1 cellular context compared by ENCODE assay signal in the genomic region with DNA sequence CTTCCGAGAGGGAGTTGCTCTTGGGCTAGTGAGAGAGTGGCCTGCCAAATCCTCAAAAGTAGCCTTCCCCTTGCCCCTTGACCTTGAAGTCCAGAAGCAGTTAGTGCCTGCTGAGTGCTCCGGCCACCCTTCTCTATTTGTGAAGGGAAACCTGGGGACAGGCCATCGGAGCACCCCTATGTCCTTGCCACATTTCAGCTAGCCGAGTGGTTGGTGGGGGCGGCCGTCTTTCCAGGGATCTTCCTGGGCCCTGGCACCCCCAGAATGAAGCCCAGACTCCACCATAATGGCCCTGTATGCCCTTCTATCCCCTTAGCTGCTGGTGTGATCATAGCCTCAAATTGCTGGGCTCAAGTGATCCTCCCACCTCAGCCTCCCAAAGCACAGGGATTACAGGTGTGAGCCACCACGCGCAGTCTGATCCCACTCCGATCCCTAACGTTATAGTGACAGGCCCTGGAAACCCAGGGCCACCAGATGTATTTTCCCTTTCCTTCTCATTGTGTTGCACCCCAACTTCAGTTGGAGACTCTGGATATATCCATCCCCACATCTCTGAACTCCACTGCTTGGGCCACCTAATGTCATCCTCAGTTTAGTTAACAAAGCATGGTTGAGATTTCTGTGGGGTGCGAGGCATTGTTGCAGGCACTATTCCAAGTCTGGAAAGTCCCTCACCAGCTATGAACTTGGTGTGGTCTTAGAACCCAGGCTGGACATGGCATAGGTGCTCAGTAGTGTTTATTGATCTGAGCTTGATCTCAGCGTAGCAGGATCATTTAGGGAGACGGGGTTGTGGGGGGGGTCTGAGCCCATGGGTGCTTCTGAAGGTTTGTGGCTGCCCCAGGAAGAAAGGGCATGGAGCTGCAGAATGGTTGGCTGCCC.
TF ChIP-seq lines count a peak whose summit lies in the region.

No MANE protein-coding gene starts in this region.

TF ChIP-seq in HEK293, 187 proteins besides CTCF, POLR2A, EP300 and RAD21 (continued from another document):
- TF ChIP-seq, protein P1, sequence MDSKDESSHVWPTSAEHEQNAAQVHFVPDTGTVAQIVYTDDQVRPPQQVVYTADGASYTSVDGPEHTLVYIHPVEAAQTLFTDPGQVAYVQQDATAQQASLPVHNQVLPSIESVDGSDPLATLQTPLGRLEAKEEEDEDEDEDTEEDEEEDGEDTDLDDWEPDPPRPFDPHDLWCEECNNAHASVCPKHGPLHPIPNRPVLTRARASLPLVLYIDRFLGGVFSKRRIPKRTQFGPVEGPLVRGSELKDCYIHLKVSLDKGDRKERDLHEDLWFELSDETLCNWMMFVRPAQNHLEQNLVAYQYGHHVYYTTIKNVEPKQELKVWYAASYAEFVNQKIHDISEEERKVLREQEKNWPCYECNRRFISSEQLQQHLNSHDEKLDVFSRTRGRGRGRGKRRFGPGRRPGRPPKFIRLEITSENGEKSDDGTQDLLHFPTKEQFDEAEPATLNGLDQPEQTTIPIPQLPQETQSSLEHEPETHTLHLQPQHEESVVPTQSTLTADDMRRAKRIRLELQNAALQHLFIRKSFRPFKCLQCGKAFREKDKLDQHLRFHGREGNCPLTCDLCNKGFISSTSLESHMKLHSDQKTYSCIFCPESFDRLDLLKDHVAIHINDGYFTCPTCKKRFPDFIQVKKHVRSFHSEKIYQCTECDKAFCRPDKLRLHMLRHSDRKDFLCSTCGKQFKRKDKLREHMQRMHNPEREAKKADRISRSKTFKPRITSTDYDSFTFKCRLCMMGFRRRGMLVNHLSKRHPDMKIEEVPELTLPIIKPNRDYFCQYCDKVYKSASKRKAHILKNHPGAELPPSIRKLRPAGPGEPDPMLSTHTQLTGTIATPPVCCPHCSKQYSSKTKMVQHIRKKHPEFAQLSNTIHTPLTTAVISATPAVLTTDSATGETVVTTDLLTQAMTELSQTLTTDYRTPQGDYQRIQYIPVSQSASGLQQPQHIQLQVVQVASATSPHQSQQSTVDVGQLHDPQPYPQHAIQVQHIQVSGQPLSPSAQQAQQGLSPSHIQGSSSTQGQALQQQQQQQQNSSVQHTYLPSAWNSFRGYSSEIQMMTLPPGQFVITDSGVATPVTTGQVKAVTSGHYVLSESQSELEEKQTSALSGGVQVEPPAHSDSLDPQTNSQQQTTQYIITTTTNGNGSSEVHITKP (tag by site-specific recombination; IDR thresholded peaks at IDR 0.05): peak; percentile 27; the same call in 1 of the 2 replicates
- TF ChIP-seq, protein P2, sequence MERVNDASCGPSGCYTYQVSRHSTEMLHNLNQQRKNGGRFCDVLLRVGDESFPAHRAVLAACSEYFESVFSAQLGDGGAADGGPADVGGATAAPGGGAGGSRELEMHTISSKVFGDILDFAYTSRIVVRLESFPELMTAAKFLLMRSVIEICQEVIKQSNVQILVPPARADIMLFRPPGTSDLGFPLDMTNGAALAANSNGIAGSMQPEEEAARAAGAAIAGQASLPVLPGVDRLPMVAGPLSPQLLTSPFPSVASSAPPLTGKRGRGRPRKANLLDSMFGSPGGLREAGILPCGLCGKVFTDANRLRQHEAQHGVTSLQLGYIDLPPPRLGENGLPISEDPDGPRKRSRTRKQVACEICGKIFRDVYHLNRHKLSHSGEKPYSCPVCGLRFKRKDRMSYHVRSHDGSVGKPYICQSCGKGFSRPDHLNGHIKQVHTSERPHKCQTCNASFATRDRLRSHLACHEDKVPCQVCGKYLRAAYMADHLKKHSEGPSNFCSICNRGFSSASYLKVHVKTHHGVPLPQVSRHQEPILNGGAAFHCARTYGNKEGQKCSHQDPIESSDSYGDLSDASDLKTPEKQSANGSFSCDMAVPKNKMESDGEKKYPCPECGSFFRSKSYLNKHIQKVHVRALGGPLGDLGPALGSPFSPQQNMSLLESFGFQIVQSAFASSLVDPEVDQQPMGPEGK (tag by site-specific recombination; IDR thresholded peaks at IDR 0.05): no peak
- TF ChIP-seq ZNF776 (tag by site-specific recombination; IDR thresholded peaks at IDR 0.05; ENCODE audit: borderline replicate concordance) (no peak), MYNN (tag by site-specific recombination; IDR thresholded peaks at IDR 0.05; ENCODE audit: borderline replicate concordance) (no peak), ZNF571 (tag by site-specific recombination; IDR thresholded peaks at IDR 0.05) (no peak), ZNF561 (tag by site-specific recombination; IDR thresholded peaks at IDR 0.05; ENCODE audit: borderline replicate concordance) (no peak), ZNF214 (tag by site-specific recombination; IDR thresholded peaks at IDR 0.05; ENCODE audit: borderline replicate concordance) (no peak), ZNF514 (tag by site-specific recombination; IDR thresholded peaks at IDR 0.05) (no peak)
- TF ChIP-seq, protein P3, sequence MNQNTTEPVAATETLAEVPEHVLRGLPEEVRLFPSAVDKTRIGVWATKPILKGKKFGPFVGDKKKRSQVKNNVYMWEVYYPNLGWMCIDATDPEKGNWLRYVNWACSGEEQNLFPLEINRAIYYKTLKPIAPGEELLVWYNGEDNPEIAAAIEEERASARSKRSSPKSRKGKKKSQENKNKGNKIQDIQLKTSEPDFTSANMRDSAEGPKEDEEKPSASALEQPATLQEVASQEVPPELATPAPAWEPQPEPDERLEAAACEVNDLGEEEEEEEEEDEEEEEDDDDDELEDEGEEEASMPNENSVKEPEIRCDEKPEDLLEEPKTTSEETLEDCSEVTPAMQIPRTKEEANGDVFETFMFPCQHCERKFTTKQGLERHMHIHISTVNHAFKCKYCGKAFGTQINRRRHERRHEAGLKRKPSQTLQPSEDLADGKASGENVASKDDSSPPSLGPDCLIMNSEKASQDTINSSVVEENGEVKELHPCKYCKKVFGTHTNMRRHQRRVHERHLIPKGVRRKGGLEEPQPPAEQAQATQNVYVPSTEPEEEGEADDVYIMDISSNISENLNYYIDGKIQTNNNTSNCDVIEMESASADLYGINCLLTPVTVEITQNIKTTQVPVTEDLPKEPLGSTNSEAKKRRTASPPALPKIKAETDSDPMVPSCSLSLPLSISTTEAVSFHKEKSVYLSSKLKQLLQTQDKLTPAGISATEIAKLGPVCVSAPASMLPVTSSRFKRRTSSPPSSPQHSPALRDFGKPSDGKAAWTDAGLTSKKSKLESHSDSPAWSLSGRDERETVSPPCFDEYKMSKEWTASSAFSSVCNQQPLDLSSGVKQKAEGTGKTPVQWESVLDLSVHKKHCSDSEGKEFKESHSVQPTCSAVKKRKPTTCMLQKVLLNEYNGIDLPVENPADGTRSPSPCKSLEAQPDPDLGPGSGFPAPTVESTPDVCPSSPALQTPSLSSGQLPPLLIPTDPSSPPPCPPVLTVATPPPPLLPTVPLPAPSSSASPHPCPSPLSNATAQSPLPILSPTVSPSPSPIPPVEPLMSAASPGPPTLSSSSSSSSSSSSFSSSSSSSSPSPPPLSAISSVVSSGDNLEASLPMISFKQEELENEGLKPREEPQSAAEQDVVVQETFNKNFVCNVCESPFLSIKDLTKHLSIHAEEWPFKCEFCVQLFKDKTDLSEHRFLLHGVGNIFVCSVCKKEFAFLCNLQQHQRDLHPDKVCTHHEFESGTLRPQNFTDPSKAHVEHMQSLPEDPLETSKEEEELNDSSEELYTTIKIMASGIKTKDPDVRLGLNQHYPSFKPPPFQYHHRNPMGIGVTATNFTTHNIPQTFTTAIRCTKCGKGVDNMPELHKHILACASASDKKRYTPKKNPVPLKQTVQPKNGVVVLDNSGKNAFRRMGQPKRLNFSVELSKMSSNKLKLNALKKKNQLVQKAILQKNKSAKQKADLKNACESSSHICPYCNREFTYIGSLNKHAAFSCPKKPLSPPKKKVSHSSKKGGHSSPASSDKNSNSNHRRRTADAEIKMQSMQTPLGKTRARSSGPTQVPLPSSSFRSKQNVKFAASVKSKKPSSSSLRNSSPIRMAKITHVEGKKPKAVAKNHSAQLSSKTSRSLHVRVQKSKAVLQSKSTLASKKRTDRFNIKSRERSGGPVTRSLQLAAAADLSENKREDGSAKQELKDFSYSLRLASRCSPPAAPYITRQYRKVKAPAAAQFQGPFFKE (tag by site-specific recombination; IDR thresholded peaks at IDR 0.05; ENCODE audit: borderline replicate concordance): no peak
